ENCODE assay signal across 13 cellular contexts in the genomic region with DNA sequence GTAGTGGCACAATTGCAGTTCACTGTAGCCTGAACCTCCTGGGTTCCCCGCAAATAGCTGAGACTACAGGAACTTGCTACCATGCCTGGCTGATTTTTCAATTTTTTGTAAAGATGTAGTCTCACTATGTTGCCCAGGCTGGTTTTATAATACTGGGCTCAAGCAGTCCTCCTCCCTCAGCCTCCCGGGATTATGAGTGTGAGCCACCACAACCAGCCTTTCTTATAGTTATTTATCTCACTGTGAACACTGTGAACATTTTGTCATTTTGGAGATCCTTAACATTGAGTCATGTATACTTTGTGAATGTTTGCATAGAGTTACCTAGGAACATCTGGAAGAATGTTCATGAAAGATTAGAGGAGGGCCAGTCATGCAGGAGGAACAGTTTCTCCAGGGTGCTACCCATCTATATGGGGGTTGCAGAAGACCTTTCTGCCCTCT.
DNase-seq lines count a peak whose midpoint lies in the region; ATAC-seq and TF ChIP-seq lines count a peak whose summit lies in the region.
"Had no signal": no experiment of that assay in that cellular context is flagged by ENCODE, and none has a peak within 500 bp of the region (broad histone marks: within the 10 kb centered on the region; RNA-seq: fewer than 3 reads in every experiment).

No MANE protein-coding gene starts in this region.

- intact Hi-C loops in OCI-LY7 (cut with micrococcal nuclease; ENCODE audit: unreplicated experiment) (no loop called here), uterus (cut with DNase I; ENCODE audit: low total_unique reads) (no loop called here)

- 69% methylated on average over 1 of the region's 2 CpGs for WGBS in mesenchymal stem cell

- TF ChIP-seq CTCF in GM23338 (conservative IDR thresholded peaks at IDR 0.05; ENCODE audit: low read depth in 2 of 2) (no peak), OCI-LY7 (conservative IDR thresholded peaks at IDR 0.05; ENCODE audit: low read length) (no peak), choroid plexus epithelial cell (conservative IDR thresholded peaks at IDR 0.05; ENCODE audit: low read depth, low read length) (no peak), coronary artery (IDR thresholded peaks at IDR 0.05) (no peak), uterus (IDR thresholded peaks at IDR 0.05) (no peak)

- H2AFZ ChIP-seq in GM23338 (no peak overlapping the region), OCI-LY7 (ENCODE audit: low read length) (peak overlapping the region; percentile 17; the same call in 1 of the 2 replicates), mesenchymal stem cell (ENCODE audit: low read depth, low read length) (no peak overlapping the region)

- H3K27me3 Mint-ChIP-seq in GM23338 (ENCODE audit: insufficient read depth, low read depth, poor library complexity) = peaks cover 12% of the 10 kb centered on the region

- H3K36me3 Mint-ChIP-seq in GM23338 (ENCODE audit: low read depth) = peaks cover 26% of the 10 kb centered on the region

- TF ChIP-seq POLR2A in uterus (IDR thresholded peaks at IDR 0.05) = no peak

- no peak overlapping the region for H2BK12ac ChIP-seq in mesenchymal stem cell (ENCODE audit: low read length in 2 of 2)

- no peak overlapping the region for H4K91ac ChIP-seq in mesenchymal stem cell (ENCODE audit: low read length)

- H3K9me3 ChIP-seq in OCI-LY7 (ENCODE audit: low read length) (peaks cover 14% of the 10 kb centered on the region; the same call in 1 of the 2 replicates), mesenchymal stem cell (ENCODE audit: control insufficient read depth, low read length) (no peaks in the 10 kb centered on the region), uterus (no peaks in the 10 kb centered on the region)

- BruUV-seq in OCI-LY7 (replicated peaks; lab: Mats Ljungman, UMichigan) = no TSS peak

- H3K9ac ChIP-seq in mesenchymal stem cell (ENCODE audit: low read length) = no peak overlapping the region

- no peaks in the 10 kb centered on the region for H4K20me1 ChIP-seq in GM23338 (replicated peaks; ENCODE audit: insufficient read depth)
- H4K20me1 ChIP-seq in OCI-LY7 (ENCODE audit: insufficient read depth, low read length) = no peaks in the 10 kb centered on the region

- H3K18ac ChIP-seq in mesenchymal stem cell (ENCODE audit: low read depth in 1 of 2, low read length in 2 of 2) = no peak overlapping the region

- no peak overlapping the region for H3K4me3 ChIP-seq in GM23338
- H3K4me3 ChIP-seq in OCI-LY7 (ENCODE audit: low read depth, low read length, poor library complexity, severe bottlenecking) = peak overlapping the region; percentile 13
- no peak overlapping the region for H3K4me3 ChIP-seq in choroid plexus epithelial cell (ENCODE audit: low read depth, low read length)
- H3K4me3 ChIP-seq in mesenchymal stem cell (ENCODE audit: insufficient read depth in 1 of 2, low read depth in 1 of 2, low read length in 2 of 2) = no peak overlapping the region
- no peak overlapping the region for H3K4me3 ChIP-seq in coronary artery
- H3K4me3 ChIP-seq in uterus = no peak overlapping the region

- no peak overlapping the region for H4K8ac ChIP-seq in mesenchymal stem cell (ENCODE audit: low read length)

- no peak overlapping the region for H2AK5ac ChIP-seq in mesenchymal stem cell (ENCODE audit: low read length, severe bottlenecking)

- H3K9me3 Mint-ChIP-seq in GM23338 = peaks cover 4% of the 10 kb centered on the region; the same call in 2 of the 3 replicates

- H3K4me1 ChIP-seq in GM23338 (ENCODE audit: insufficient read depth) (peaks cover 35% of the 10 kb centered on the region), OCI-LY7 (ENCODE audit: insufficient read depth, low read length, poor library complexity, severe bottlenecking) (peaks cover 61% of the 10 kb centered on the region), mesenchymal stem cell (ENCODE audit: control insufficient read depth, insufficient read depth, low read depth, low read length) (peaks cover 4% of the 10 kb centered on the region), uterus (no peaks in the 10 kb centered on the region)

- no peaks in the 10 kb centered on the region for H3F3A ChIP-seq in GM23338 (replicated peaks; ENCODE audit: low read depth)

- H3K27me3 ChIP-seq in GM23338 (ENCODE audit: insufficient read depth) (no peaks in the 10 kb centered on the region), mesenchymal stem cell (ENCODE audit: control insufficient read depth in 1 of 2, insufficient read depth in 1 of 2, low read length in 2 of 2) (no peaks in the 10 kb centered on the region), uterus (no peaks in the 10 kb centered on the region)

- no peak overlapping the region for H2BK5ac ChIP-seq in mesenchymal stem cell (ENCODE audit: low read depth, low read length, poor library complexity, severe bottlenecking)

- peak overlapping the region; percentile 93 for H3K27ac Mint-ChIP-seq in GM23338
- H3K27ac Mint-ChIP-seq: activated T-helper 2 cell treated with anti-CD3 and anti-CD28 coated beads, Interferon-gamma antibody, Interleukin-2, Interleukin-4, amounts not matched to agents 10 μg/mL and 5 μg/mL and 100 μg/mL, durations not matched to agents 14 hours and 24 hours and 36 hours had no signal

- H2BK120ac ChIP-seq in mesenchymal stem cell (ENCODE audit: low read depth, low read length) = no peak overlapping the region

- no peak overlapping the region for H3K14ac ChIP-seq in mesenchymal stem cell (ENCODE audit: low read length in 2 of 2)

- no peaks in the 10 kb centered on the region; the same call in 1 of the 2 replicates for H3K36me3 ChIP-seq in GM23338 (ENCODE audit: insufficient read depth)
- H3K36me3 ChIP-seq in OCI-LY7 (ENCODE audit: insufficient read depth, low read length) = peaks cover 22% of the 10 kb centered on the region
- H3K36me3 ChIP-seq in mesenchymal stem cell (ENCODE audit: control insufficient read depth in 1 of 2, insufficient read depth in 2 of 2, low read depth in 1 of 2, low read length in 2 of 2) = no peaks in the 10 kb centered on the region
- no peaks in the 10 kb centered on the region for H3K36me3 ChIP-seq in uterus

- peaks cover 37% of the 10 kb centered on the region for H3K4me1 Mint-ChIP-seq in GM23338

- CTCF ChIA-PET in OCI-LY7 (lab: Charles Lee; ENCODE audit: unreplicated experiment) = no interaction called here

- H3K9me2 ChIP-seq in GM23338 (ENCODE audit: insufficient read depth) = no peaks in the 10 kb centered on the region
- H3K9me2 ChIP-seq in OCI-LY7 (ENCODE audit: insufficient read depth, low read length) = no peaks in the 10 kb centered on the region

- peak; percentile 18 for DNase-seq in GM23338 (ENCODE audit: low spot score)
- DNase-seq in OCI-LY7 (ENCODE audit: low spot score) = peak; percentile 71
- DNase-seq in choroid plexus epithelial cell (ENCODE audit: low read depth) = peak; percentile 24
- peak; percentile 32 for DNase-seq in mesenchymal stem cell
- no peak for DNase-seq in coronary artery (ENCODE audit: low spot score)
- no peak for DNase-seq in stimulated activated CD4-positive, alpha-beta T cell treated with anti-CD3 and anti-CD28 coated beads, Interleukin-4, amount 100 ng/mL, for 1 hour
- no peak for DNase-seq in uterus
- DNase-seq in stimulated activated CD8-positive, alpha-beta memory T cell treated with anti-CD3 and anti-CD28 coated beads, Interleukin-4, amount 100 ng/mL, for 48 hours = no peak
- DNase-seq: HCEC 1CT, left cardiac atrium, posterior cingulate gyrus had no signal

- H3K27ac ChIP-seq in GM23338 (ENCODE audit: low read depth) (peak overlapping the region; percentile 94), OCI-LY7 (ENCODE audit: low read depth, low read length, poor library complexity, severe bottlenecking) (peak overlapping the region; percentile 89), mesenchymal stem cell (ENCODE audit: low read length, poor library complexity, severe bottlenecking) (no peak overlapping the region), coronary artery (no peak overlapping the region), uterus (no peak overlapping the region)

- H3K23ac ChIP-seq in mesenchymal stem cell (ENCODE audit: low read length in 2 of 2) = no peak overlapping the region

- peaks cover 32% of the 10 kb centered on the region for H3K79me2 ChIP-seq in GM23338 (replicated peaks; ENCODE audit: insufficient read depth)
- peaks cover 49% of the 10 kb centered on the region for H3K79me2 ChIP-seq in OCI-LY7 (ENCODE audit: insufficient read depth, low read depth, low read length)

- H3K79me1 ChIP-seq in mesenchymal stem cell (replicated peaks; ENCODE audit: low read length, poor library complexity, severe bottlenecking) = peaks cover 4% of the 10 kb centered on the region

- POLR2A ChIA-PET in OCI-LY7 (lab: Charles Lee) = interaction anchor here (0.7 to 3.3 kb wide), 9 partner anchors 21 to 412 kb away, joined by 3 to 24 read pairs (median 5); no protein-coding TSS in a partner anchor

- H3K4me2 ChIP-seq in GM23338 (peak overlapping the region; percentile 36; the same call in 1 of the 2 replicates), OCI-LY7 (ENCODE audit: low read length) (peak overlapping the region; percentile 97), mesenchymal stem cell (ENCODE audit: low read length, poor library complexity, severe bottlenecking) (no peak overlapping the region)

- peak; percentile 16 for ATAC-seq in GM23338
- ATAC-seq: left cardiac atrium, Right ventricle myocardium inferior had no signal

- H3K4ac ChIP-seq in mesenchymal stem cell (ENCODE audit: low read depth in 1 of 2, low read length in 2 of 2) = no peak overlapping the region

- no peak overlapping the region for H2BK15ac ChIP-seq in mesenchymal stem cell (ENCODE audit: low read depth, poor library complexity, severe bottlenecking)

- 0 out of 3 replicates have a peak overlapping the region, but pooled peaks have one; percentile 40 for H3K4me3 Mint-ChIP-seq in GM23338

TF ChIP-seq in GM23338, 12 proteins besides CTCF, POLR2A, EP300 and RAD21 (continues in another document):
- TF ChIP-seq EZH2 (IDR thresholded peaks at IDR 0.05; ENCODE audit: low read depth, unreplicated experiment) = no peak
- no peak for TF ChIP-seq STAT1 (IDR thresholded peaks at IDR 0.05; ENCODE audit: unreplicated experiment)
- no peak for TF ChIP-seq ZNF114 (CRISPR knock-in tag; IDR thresholded peaks at IDR 0.05)
- no peak for TF ChIP-seq EZH2phosphoT487 (IDR thresholded peaks at IDR 0.05; ENCODE audit: unreplicated experiment)

Comparison
In these comparisons a context has a peak if more than half of its experiments do, and no peak if none do; other contexts are left out.
1. DNase-seq: peak in GM23338 (single experiment), OCI-LY7 (single experiment), choroid plexus epithelial cell (single experiment) and mesenchymal stem cell (single experiment); none in coronary artery (single experiment), stimulated activated CD4-positive, alpha-beta T cell treated with anti-CD3 and anti-CD28 coated beads, Interleukin-4, amount 100 ng/mL, for 1 hour (single experiment), uterus (0 of 2) and stimulated activated CD8-positive, alpha-beta memory T cell treated with anti-CD3 and anti-CD28 coated beads, Interleukin-4, amount 100 ng/mL, for 48 hours (single experiment).
2. H3K27ac ChIP-seq: peak in GM23338 (single experiment) and OCI-LY7 (single experiment); none in mesenchymal stem cell (single experiment), coronary artery (0 of 2) and uterus (0 of 2).